8 cellular contexts compared by ENCODE assay signal in genomic region chr2:11344342-11344955, GRCh38. TPM values are rescaled to one million over a fixed set of nuclear protein-coding genes. Genes with fewer than 3 reads are reported as not detected.
DNase-seq lines count a peak whose midpoint lies in the region; ATAC-seq, FAIRE-seq and TF ChIP-seq lines count a peak whose summit lies in the region.

TSS of gene ROCK2 (minus strand) at chr2:11344636. CDS start at chr2:11344136, 500 bp downstream.

- H3K27ac ChIP-seq in A673 (ENCODE audit: low read depth, low read length, poor library complexity, severe bottlenecking) (peak within 1 kb of the TSS; percentile 92), keratinocyte (ENCODE audit: control insufficient read depth, insufficient read depth, low read length) (peak within 1 kb of the TSS; percentile 89)

- H3K4me3 Mint-ChIP-seq in central memory CD8-positive, alpha-beta T cell: peak within 1 kb of the TSS; percentile 100

- no peaks in the 10 kb centered on the region for H3K9me3 Mint-ChIP-seq in central memory CD8-positive, alpha-beta T cell

- H3K27me3 ChIP-seq in A673 (replicated peaks; ENCODE audit: insufficient read depth, low read depth, low read length, poor library complexity): no peaks in the 10 kb centered on the region
- H3K27me3 ChIP-seq in keratinocyte (ENCODE audit: control insufficient read depth, extremely low read depth, insufficient read depth, low read length): no peaks in the 10 kb centered on the region

- ATAC-seq in GM18861 (IDR thresholded peaks at IDR 0.05; ENCODE audit: unreplicated experiment) (peak; percentile 43), HG03095 (IDR thresholded peaks at IDR 0.05; ENCODE audit: unreplicated experiment) (peak; percentile 56)
- ATAC-seq in central memory CD8-positive, alpha-beta T cell (replicated peaks; ENCODE audit: extremely low read depth, poor library complexity, severe bottlenecking): peak; percentile 61

- H3K4me3 ChIP-seq in A673 (ENCODE audit: low read depth, low read length, poor library complexity, severe bottlenecking): peak within 1 kb of the TSS; percentile 85
- H3K4me3 ChIP-seq in keratinocyte (ENCODE audit: control insufficient read depth in 2 of 3, extremely low read depth in 1 of 3, insufficient read depth in 2 of 3, low read depth in 1 of 3, low read length in 3 of 3): peak within 1 kb of the TSS; percentile 61 to 96 (median 89)

- no peak for TF ChIP-seq CTCF in A673 (conservative IDR thresholded peaks at IDR 0.05; ENCODE audit: low read depth, low read length)
- no peak for TF ChIP-seq CTCF in keratinocyte (optimal IDR thresholded peaks at IDR 0.05 in 1 of 3, IDR thresholded peaks at IDR 0.05 in 1 of 3, conservative IDR thresholded peaks at IDR 0.05 in 1 of 3; ENCODE audit: extremely low read depth in 1 of 3, insufficient read depth in 2 of 3, low read length in 3 of 3)

- peak within 1 kb of the TSS; percentile 88 for H3K4me2 ChIP-seq in keratinocyte (ENCODE audit: control insufficient read depth, extremely low read depth, insufficient read depth, low read depth, low read length)

- intact Hi-C loops in A673 (cut with micrococcal nuclease; ENCODE audit: unreplicated experiment): no loop called here

- H3K36me3 Mint-ChIP-seq in central memory CD8-positive, alpha-beta T cell (ENCODE audit: insufficient read depth): peaks cover 10% of the 10 kb centered on the region

- no TSS peak for BruUV-seq in A673 (replicated peaks; lab: Mats Ljungman, UMichigan)

- POLR2A ChIA-PET in A673 (lab: Charles Lee; ENCODE audit: low non-redundant PET): interaction anchor here (0.8 kb wide), 1 partner anchor 68 kb away, joined by 4 read pairs; no protein-coding TSS in a partner anchor

- H3K4me1 ChIP-seq in A673 (ENCODE audit: insufficient read depth, low read length, poor library complexity, severe bottlenecking): peaks cover 16% of the 10 kb centered on the region
- peaks cover 12% of the 10 kb centered on the region for H3K4me1 ChIP-seq in keratinocyte (ENCODE audit: control insufficient read depth, extremely low read depth, insufficient read depth, low read length)

- H3K27ac Mint-ChIP-seq in central memory CD8-positive, alpha-beta T cell (ENCODE audit: low read depth): peak within 1 kb of the TSS; percentile 96

- H3K4me1 Mint-ChIP-seq in central memory CD8-positive, alpha-beta T cell: peaks cover 26% of the 10 kb centered on the region

- peaks cover 45% of the 10 kb centered on the region for H3K79me2 ChIP-seq in keratinocyte (ENCODE audit: control insufficient read depth, insufficient read depth, low read length)

- H3K27me3 Mint-ChIP-seq in central memory CD8-positive, alpha-beta T cell: no peaks in the 10 kb centered on the region

- H3K36me3 ChIP-seq in A673 (ENCODE audit: insufficient read depth, low read length, poor library complexity, severe bottlenecking) (no peaks in the 10 kb centered on the region), keratinocyte (ENCODE audit: control insufficient read depth in 2 of 2, extremely low read depth in 1 of 2, insufficient read depth in 2 of 2, low read length in 2 of 2) (no peaks in the 10 kb centered on the region)

- DNase-seq in A673 (ENCODE audit: low spot score) (peak; percentile 93), NCI-H2227 (lab: John Stamatoyannopoulos, UW; ENCODE audit: unreplicated experiment) (peak; percentile 90), keratinocyte (ENCODE audit: low read depth, low spot score) (no peak)
- peak; percentile 32 to 40 (median 38) for DNase-seq in activated CD4-positive, CD25-positive, alpha-beta regulatory T cell (lab: John Stamatoyannopoulos, UW)
- DNase-seq in central memory CD8-positive, alpha-beta T cell (ENCODE audit: low spot score in 2 of 2): peak; percentile 20 to 21
- peak; percentile 48 to 68 for DNase-seq in stimulated activated CD4-positive, alpha-beta T cell treated with anti-CD3 and anti-CD28 coated beads, Interleukin-15, amount 100 ng/mL, for 1 hour (ENCODE audit: low read depth in 1 of 2, low spot score in 1 of 2)

- CTCF ChIA-PET in A673 (lab: Charles Lee): no interaction called here

- FAIRE-seq in keratinocyte (lab: Jason Lieb, UNC): no peak

- dilution Hi-C loops in keratinocyte (cut with MboI; ENCODE audit: extremely low pct_ligation_motif_present, low sequenced_read_pairs): no loop called here

- H3K9me3 ChIP-seq in A673 (ENCODE audit: low read depth, low read length, poor library complexity, severe bottlenecking) (no peaks in the 10 kb centered on the region), keratinocyte (ENCODE audit: control insufficient read depth, low read depth, low read length) (no peaks in the 10 kb centered on the region)

- H2AFZ ChIP-seq in keratinocyte (ENCODE audit: control insufficient read depth, low read length): peak within 1 kb of the TSS; percentile 78

- peaks cover 8% of the 10 kb centered on the region for H4K20me1 ChIP-seq in keratinocyte (ENCODE audit: control insufficient read depth, extremely low read depth, insufficient read depth, low read length)

- peak within 1 kb of the TSS; percentile 86 for H3K9ac ChIP-seq in keratinocyte (ENCODE audit: control insufficient read depth, extremely low read depth, insufficient read depth, low read length)

- no peaks in the 10 kb centered on the region for H3K9me1 ChIP-seq in keratinocyte (ENCODE audit: control insufficient read depth, extremely low read depth, insufficient read depth, low read length)

RNA-seq across cellular contexts. Expression of gene ROCK2, which starts in this region (rescaled TPM):
- total RNA-seq in A673 (2021): 46.2 and 49.4 TPM in 2 replicates
- 6.1 to 12.6 TPM (median 7.8 TPM) in 3 replicates for polyA plus RNA-seq in keratinocyte
- 54.1 TPM for polyA plus RNA-seq in keratinocyte (2011; ENCODE audit: low read depth)
- 6.1 and 9.9 TPM in 2 replicates for polyA plus RNA-seq in keratinocyte (2011; cell fraction: cytosol; rRNA removed)
- 10.9 and 14.1 TPM in 2 replicates for polyA plus RNA-seq in keratinocyte (2011; cell fraction: nucleus; rRNA removed)
- polyA plus RNA-seq in keratinocyte (2012; ENCODE audit: low replicate concordance): 7.1 and 16.7 TPM in 2 replicates
- 5.1 to 35.5 TPM (median 8.1 TPM) in 3 replicates for polyA minus RNA-seq in keratinocyte
- polyA minus RNA-seq in keratinocyte (2011; cell fraction: cytosol; rRNA and poly(A)+ RNA removed): 12.3 TPM
- 14.0 and 38.4 TPM in 2 replicates for polyA minus RNA-seq in keratinocyte (2011; cell fraction: nucleus; rRNA and poly(A)+ RNA removed)
